16 cellular contexts compared by ENCODE assay signal in the genomic region with DNA sequence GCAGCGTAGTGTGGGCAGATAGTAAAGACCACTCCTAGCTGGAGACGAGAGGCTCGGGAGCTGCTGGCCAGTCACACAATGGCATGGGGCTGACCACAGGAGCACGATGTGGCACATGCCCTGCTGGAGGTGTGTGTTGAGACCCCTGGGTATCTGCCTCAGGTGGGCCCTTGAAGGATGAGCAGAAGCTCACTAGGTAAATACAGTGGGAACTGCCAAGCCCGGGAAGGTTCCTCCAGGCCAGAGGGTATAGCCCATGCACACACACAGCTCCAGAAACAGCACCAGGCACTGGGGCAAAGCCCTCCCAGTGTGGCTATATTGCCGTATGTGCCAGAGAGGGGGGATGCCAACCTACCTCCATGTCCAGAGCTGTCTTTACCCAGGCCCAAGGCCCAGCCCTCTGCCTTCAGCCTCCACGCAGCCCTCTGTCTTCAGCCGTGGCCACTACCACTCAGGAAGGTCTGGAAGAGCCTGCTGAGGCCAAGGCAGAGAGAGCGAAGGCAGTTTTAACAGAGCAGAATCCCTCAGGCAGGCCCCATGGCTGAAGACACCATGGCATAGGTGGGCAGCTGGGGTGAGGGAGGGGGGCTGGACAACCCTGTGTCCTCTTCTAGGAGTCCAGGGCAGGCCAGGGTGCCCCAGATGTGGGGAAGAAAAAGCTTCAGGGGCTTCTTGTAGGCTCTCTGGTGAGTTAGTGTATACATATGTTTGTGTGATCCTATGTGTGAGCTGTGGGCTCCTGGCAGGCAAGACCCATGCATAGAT. TPM values are rescaled to one million over a fixed set of nuclear protein-coding genes. Genes with fewer than 3 reads are reported as not detected.
DNase-seq lines count a peak whose midpoint lies in the region; ATAC-seq and TF ChIP-seq lines count a peak whose summit lies in the region.
"Had no signal": no experiment of that assay in that cellular context is flagged by ENCODE, and none has a peak within 500 bp of the region (broad histone marks: within the 10 kb centered on the region; RNA-seq: fewer than 3 reads in every experiment).

No MANE protein-coding gene starts in this region.

- no peaks in the 10 kb centered on the region for H3K36me3 Mint-ChIP-seq in natural killer cell treated with Interleukin-12 subunit alpha and Interleukin-12 subunit beta and Interleukin-15 and Interleukin-18, amount 100 ng/mL, for 72 hours
- H3K36me3 Mint-ChIP-seq in natural killer cell (no peaks in the 10 kb centered on the region), chondrocyte (ENCODE audit: low read depth) (no peaks in the 10 kb centered on the region)

- H3K9me3 ChIP-seq in ovary, result no peaks in the 10 kb centered on the region
- H3K9me3 ChIP-seq: body of pancreas, left lung had no signal

- peak overlapping the region; percentile 83 for H3K4me3 Mint-ChIP-seq in natural killer cell treated with Interleukin-12 subunit alpha and Interleukin-12 subunit beta and Interleukin-15 and Interleukin-18, amount 100 ng/mL, for 72 hours
- no peak overlapping the region for H3K4me3 Mint-ChIP-seq in natural killer cell
- no peak overlapping the region for H3K4me3 Mint-ChIP-seq in chondrocyte (ENCODE audit: unreplicated experiment)
- H3K4me3 Mint-ChIP-seq: HFFc6 had no signal

- peaks cover 61 to 65% of the 10 kb centered on the region in 2 donors for H3K4me1 Mint-ChIP-seq in natural killer cell treated with Interleukin-12 subunit alpha and Interleukin-12 subunit beta and Interleukin-15 and Interleukin-18, amount 100 ng/mL, for 72 hours (ENCODE audit: low read depth in 2 of 2)
- peaks cover 20 to 38% of the 10 kb centered on the region in 2 donors for H3K4me1 Mint-ChIP-seq in natural killer cell
- peaks cover 66% of the 10 kb centered on the region for H3K4me1 Mint-ChIP-seq in chondrocyte (ENCODE audit: low read depth)

- H3K27ac ChIP-seq in ovary, result peak overlapping the region; percentile 36 to 82

- H3K9me3 Mint-ChIP-seq in natural killer cell treated with Interleukin-12 subunit alpha and Interleukin-12 subunit beta and Interleukin-15 and Interleukin-18, amount 100 ng/mL, for 72 hours, result no peaks in the 10 kb centered on the region
- H3K9me3 Mint-ChIP-seq in natural killer cell, result no peaks in the 10 kb centered on the region
- H3K9me3 Mint-ChIP-seq in chondrocyte (ENCODE audit: low read depth), result no peaks in the 10 kb centered on the region
- H3K9me3 Mint-ChIP-seq: HFFc6 had no signal

- ATAC-seq in natural killer cell treated with Interleukin-12 subunit alpha and Interleukin-12 subunit beta and Interleukin-15 and Interleukin-18, amount 100 ng/mL, for 72 hours, result no peak
- ATAC-seq in natural killer cell, result no peak
- ATAC-seq in GM21723 (IDR thresholded peaks at IDR 0.05; ENCODE audit: unreplicated experiment), result no peak
- ATAC-seq: body of pancreas, left lung, Panc1 had no signal

- TF ChIP-seq EP300 in ovary (IDR thresholded peaks at IDR 0.05), result no peak

- H3K27me3 ChIP-seq in ovary, result no peaks in the 10 kb centered on the region
- H3K27me3 ChIP-seq: body of pancreas, left lung had no signal

- peak overlapping the region; percentile 94 to 95 for H3K27ac Mint-ChIP-seq in natural killer cell treated with Interleukin-12 subunit alpha and Interleukin-12 subunit beta and Interleukin-15 and Interleukin-18, amount 100 ng/mL, for 72 hours
- H3K27ac Mint-ChIP-seq in natural killer cell (peak overlapping the region in 1 of 2 donors; percentile 31), chondrocyte (ENCODE audit: unreplicated experiment) (peak overlapping the region; percentile 90)
- H3K27ac Mint-ChIP-seq: HFFc6 had no signal

- TF ChIP-seq CTCF in natural killer cell (IDR thresholded peaks at IDR 0.05) (no peak), chondrocyte (IDR thresholded peaks at IDR 0.05) (no peak), ovary (IDR thresholded peaks at IDR 0.05) (no peak)

- intact Hi-C loops in natural killer cell (cut with micrococcal nuclease), result no loop called here
- intact Hi-C loops in ovary (cut with DNase I), result loop anchor here in 3 of 4 donors (5.0 to 10.0 kb wide), 3 partner anchors 105 to 425 kb away; a partner anchor contains a TSS

- H3K36me3 ChIP-seq in ovary, result no peaks in the 10 kb centered on the region
- H3K36me3 ChIP-seq: left lung had no signal

- no peak for TF ChIP-seq POLR2A in ovary (IDR thresholded peaks at IDR 0.05)

- H3K27me3 Mint-ChIP-seq in natural killer cell treated with Interleukin-12 subunit alpha and Interleukin-12 subunit beta and Interleukin-15 and Interleukin-18, amount 100 ng/mL, for 72 hours, result no peaks in the 10 kb centered on the region
- peaks cover 0 to 2% of the 10 kb centered on the region in 2 donors for H3K27me3 Mint-ChIP-seq in natural killer cell (ENCODE audit: low read depth in 2 of 2)
- peaks cover 9% of the 10 kb centered on the region for H3K27me3 Mint-ChIP-seq in chondrocyte (ENCODE audit: low read depth)

- H3K4me1 ChIP-seq in ovary (ENCODE audit: insufficient read depth), result peaks cover 14% of the 10 kb centered on the region

- 84 to 92% (median 87%) methylated on average over 9 of the region's 9 CpGs for WGBS in ovary, 3 donors

- no peak overlapping the region for H3K4me3 ChIP-seq in ovary
- H3K4me3 ChIP-seq: body of pancreas, left lung had no signal

- DNase-seq in natural killer cell treated with Interleukin-12 subunit alpha and Interleukin-12 subunit beta and Interleukin-15 and Interleukin-18, amount 100 ng/mL, for 72 hours (ENCODE audit: low spot score), result no peak
- no peak for DNase-seq in natural killer cell
- DNase-seq in chondrocyte (ENCODE audit: low spot score), result no peak
- no peak for DNase-seq in ovary
- no peak for DNase-seq in NCI-H2081 (lab: John Stamatoyannopoulos, UW)
- no peak for DNase-seq in A172 (ENCODE audit: low spot score)
- no peak for DNase-seq in NCI-H226
- DNase-seq: body of pancreas, HFFc6, NCI-H1048, NCI-H446 treated with DMSO at 0.1 percent for 48 hours, occipital lobe had no signal

RNA-seq across cellular contexts. Expression of a gene that starts 7.0 kb away (rescaled TPM):
- total RNA-seq in natural killer cell treated with Interleukin-12 subunit alpha and Interleukin-12 subunit beta and Interleukin-15 and Interleukin-18, amount 100 ng/mL, for 72 hours, result 100 to 1,000 TPM in 1 of 2 donors, 10 to 100 TPM in 1; 81.4 to 115 TPM
- 100 to 1,000 TPM in 2 of 3 donors, 10 to 100 TPM in 1; 90.9 to 117 (median 114) TPM for total RNA-seq in natural killer cell
- 7.5 to 14.4 TPM (median 12.9 TPM) in 3 replicates for total RNA-seq in chondrocyte
- 10 to 100 TPM; 11.7 to 46.1 (median 17.1) TPM for total RNA-seq in ovary
- 10 to 100 TPM in 1 of 2 donors, 1 to 10 TPM in 1; 1.5 to 24.4 TPM for polyA plus RNA-seq in ovary
- total RNA-seq in A172 (2014; rRNA removed; shearing (Covaris generic)), result 6.9 and 11.2 TPM in 2 replicates

RNA-seq across cellular contexts. Expression of a gene that starts 24.4 kb away (rescaled TPM):
- total RNA-seq in natural killer cell treated with Interleukin-12 subunit alpha and Interleukin-12 subunit beta and Interleukin-15 and Interleukin-18, amount 100 ng/mL, for 72 hours, result under 1 TPM in 1 of 2 donors, not detected in 1; 0.64 TPM
- total RNA-seq in natural killer cell, result not detected
- total RNA-seq in chondrocyte, result not detected in 3 replicates
- total RNA-seq in ovary, result not detected
- under 1 TPM in 1 of 2 donors, not detected in 1; 0.06 TPM for polyA plus RNA-seq in ovary
- 0.45 and 0.93 TPM in 2 replicates for total RNA-seq in A172 (2014; rRNA removed; shearing (Covaris generic))
- total RNA-seq: HFFc6, HT1080 had no signal
